In the genomic region with DNA sequence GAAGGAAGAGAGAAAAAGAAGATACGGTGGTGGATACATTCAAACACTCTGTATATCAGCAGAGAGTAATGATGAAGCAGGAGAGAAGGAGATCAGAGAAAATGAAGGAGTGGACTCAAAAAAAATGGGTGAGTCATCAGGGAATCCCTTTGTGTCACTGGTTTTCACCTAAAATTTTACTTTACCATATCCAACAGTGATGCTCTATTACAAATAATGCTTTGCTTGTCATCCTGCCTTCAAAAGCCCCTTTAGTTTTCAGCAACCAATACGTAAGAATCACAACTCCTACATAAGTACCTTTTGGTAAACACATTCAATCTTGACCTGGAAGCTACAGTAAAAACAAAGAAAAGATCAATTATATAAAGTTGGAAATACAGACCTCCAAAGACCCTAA, we compare ENCODE assay signal across 17 cellular contexts.
"Had no signal": no experiment of that assay in that cellular context is flagged by ENCODE, and none has a peak within 500 bp of the region (broad histone marks: within the 10 kb centered on the region; RNA-seq: fewer than 3 reads in every experiment).

No MANE protein-coding gene starts in this region.

- DNase-seq: activated CD8-positive, alpha-beta memory T cell treated with anti-CD3 and anti-CD28 coated beads, Interleukin-2, amount 50 U/mL, for 48 hours; activated CD8-positive, alpha-beta T cell treated with anti-CD3 and anti-CD28 coated beads, Interleukin-2, amount 10 ng/mL, durations not matched to agents 7 days and 5 days; activated gamma-delta T cell; aorta; esophagus squamous epithelium; head of caudate nucleus; left colon; mucosa of descending colon; psoas muscle; stimulated activated CD4-positive, alpha-beta T cell treated with anti-CD3 and anti-CD28 coated beads, Interleukin-2, amount 100 ng/mL, for 48 hours; T-helper 9 cell; thyroid gland had no signal

- ATAC-seq: activated CD8-positive, alpha-beta T cell treated with anti-CD3 and anti-CD28 coated beads, Interleukin-2, amount 10 ng/mL, durations not matched to agents 7 days and 5 days; foreskin keratinocyte; left colon; natural killer cell treated with Interleukin-12 subunit alpha and Interleukin-12 subunit beta and Interleukin-15 and Interleukin-18, amount 100 ng/mL, for 72 hours; psoas muscle had no signal

- FAIRE-seq: colon, urothelium cell line had no signal

- H3K4me1 ChIP-seq: foreskin keratinocyte, psoas muscle, thyroid gland had no signal

- H3K9me3 ChIP-seq: esophagus squamous epithelium, mucosa of descending colon, psoas muscle, thyroid gland had no signal

- H3K27ac ChIP-seq: esophagus squamous epithelium, foreskin keratinocyte, psoas muscle, thyroid gland, VCaP had no signal

- H3K4me3 ChIP-seq: esophagus squamous epithelium, mucosa of descending colon, psoas muscle, thyroid gland had no signal
